Comparison of ENCODE assay signal across 10 cellular contexts in genomic region chr11:76293189-76293631, GRCh38.
DNase-seq lines count a peak whose midpoint lies in the region; ATAC-seq and TF ChIP-seq lines count a peak whose summit lies in the region.
"Had no signal": no experiment of that assay in that cellular context is flagged by ENCODE, and none has a peak within 500 bp of the region (broad histone marks: within the 10 kb centered on the region; RNA-seq: fewer than 3 reads in every experiment).

No MANE protein-coding gene starts in this region.

- no peaks in the 10 kb centered on the region for H3K9me3 Mint-ChIP-seq in activated CD8-positive, alpha-beta memory T cell treated with anti-CD3 and anti-CD28 coated beads, Interleukin-2, amount 10 ng/mL, durations not matched to agents 7 days and 5 days (ENCODE audit: low read depth)

- peak overlapping the region; percentile 13 for H3K4me3 Mint-ChIP-seq in activated CD8-positive, alpha-beta memory T cell treated with anti-CD3 and anti-CD28 coated beads, Interleukin-2, amount 10 ng/mL, durations not matched to agents 7 days and 5 days

- H3K27ac Mint-ChIP-seq in activated CD8-positive, alpha-beta memory T cell treated with anti-CD3 and anti-CD28 coated beads, Interleukin-2, amount 10 ng/mL, durations not matched to agents 7 days and 5 days: no peak overlapping the region

- H3K27me3 ChIP-seq in upper lobe of right lung: no peaks in the 10 kb centered on the region

- H3K36me3 ChIP-seq in upper lobe of right lung: no peaks in the 10 kb centered on the region

- H3K9me3 ChIP-seq in upper lobe of right lung: no peaks in the 10 kb centered on the region

- DNase-seq in activated CD8-positive, alpha-beta memory T cell treated with anti-CD3 and anti-CD28 coated beads, Interleukin-2, amount 10 ng/mL, durations not matched to agents 7 days and 5 days: peak; percentile 81
- no peak for DNase-seq in activated CD8-positive, alpha-beta memory T cell treated with anti-CD3 and anti-CD28 coated beads for 24 hours
- DNase-seq in MV-4-11 (lab: John Stamatoyannopoulos, UW) (peak; percentile 57), GDM1 (lab: John Stamatoyannopoulos, UW) (no peak), upper lobe of right lung (no peak), NCI-H774 (lab: John Stamatoyannopoulos, UW) (no peak)
- peak; percentile 23 to 39 for DNase-seq in stimulated activated CD8-positive, alpha-beta memory T cell treated with anti-CD3 and anti-CD28 coated beads, Interleukin-15, amount 100 ng/mL, for 48 hours (ENCODE audit: low read depth in 2 of 2)
- DNase-seq: effector CD4-positive, alpha-beta T cell; Kasumi-1 had no signal

- H3K27me3 Mint-ChIP-seq in activated CD8-positive, alpha-beta memory T cell treated with anti-CD3 and anti-CD28 coated beads, Interleukin-2, amount 10 ng/mL, durations not matched to agents 7 days and 5 days: peaks cover 55% of the 10 kb centered on the region

- no peaks in the 10 kb centered on the region for H3K4me1 ChIP-seq in upper lobe of right lung

- no peaks in the 10 kb centered on the region for H3K36me3 Mint-ChIP-seq in activated CD8-positive, alpha-beta memory T cell treated with anti-CD3 and anti-CD28 coated beads, Interleukin-2, amount 10 ng/mL, durations not matched to agents 7 days and 5 days

- no peak overlapping the region for H3K4me3 ChIP-seq in upper lobe of right lung

- ATAC-seq in activated CD8-positive, alpha-beta memory T cell treated with anti-CD3 and anti-CD28 coated beads, Interleukin-2, amount 10 ng/mL, durations not matched to agents 7 days and 5 days: peak; percentile 85
- ATAC-seq in GM21723 (IDR thresholded peaks at IDR 0.05; ENCODE audit: unreplicated experiment): peak; percentile 57
- ATAC-seq in upper lobe of right lung: no peak

- intact Hi-C loops in upper lobe of right lung (cut with DNase I): no loop called here

- CTCF ChIA-PET in activated CD8-positive, alpha-beta memory T cell treated with anti-CD3 and anti-CD28 coated beads, Interleukin-2, amount 10 ng/mL, durations not matched to agents 7 days and 5 days (lab: Charles Lee): interaction anchor here (4.3 kb wide), 1 partner anchor 85 kb away, joined by 34 read pairs; no protein-coding TSS in a partner anchor

- no peak for TF ChIP-seq CTCF in upper lobe of right lung (IDR thresholded peaks at IDR 0.05)

- H3K27ac ChIP-seq in upper lobe of right lung: no peak overlapping the region

- H3K4me1 Mint-ChIP-seq in activated CD8-positive, alpha-beta memory T cell treated with anti-CD3 and anti-CD28 coated beads, Interleukin-2, amount 10 ng/mL, durations not matched to agents 7 days and 5 days: peaks cover 19% of the 10 kb centered on the region

Comparison
In these comparisons a context has a peak if more than half of its experiments do, and no peak if none do; other contexts are left out.
1. DNase-seq: peak in activated CD8-positive, alpha-beta memory T cell treated with anti-CD3 and anti-CD28 coated beads, Interleukin-2, amount 10 ng/mL, durations not matched to agents 7 days and 5 days (single experiment), MV-4-11 (single experiment) and stimulated activated CD8-positive, alpha-beta memory T cell treated with anti-CD3 and anti-CD28 coated beads, Interleukin-15, amount 100 ng/mL, for 48 hours (2 of 2); none in activated CD8-positive, alpha-beta memory T cell treated with anti-CD3 and anti-CD28 coated beads for 24 hours (single experiment), GDM1 (single experiment), upper lobe of right lung (single experiment) and NCI-H774 (single experiment).